ENCODE assay signal across 14 cellular contexts in the genomic region with DNA sequence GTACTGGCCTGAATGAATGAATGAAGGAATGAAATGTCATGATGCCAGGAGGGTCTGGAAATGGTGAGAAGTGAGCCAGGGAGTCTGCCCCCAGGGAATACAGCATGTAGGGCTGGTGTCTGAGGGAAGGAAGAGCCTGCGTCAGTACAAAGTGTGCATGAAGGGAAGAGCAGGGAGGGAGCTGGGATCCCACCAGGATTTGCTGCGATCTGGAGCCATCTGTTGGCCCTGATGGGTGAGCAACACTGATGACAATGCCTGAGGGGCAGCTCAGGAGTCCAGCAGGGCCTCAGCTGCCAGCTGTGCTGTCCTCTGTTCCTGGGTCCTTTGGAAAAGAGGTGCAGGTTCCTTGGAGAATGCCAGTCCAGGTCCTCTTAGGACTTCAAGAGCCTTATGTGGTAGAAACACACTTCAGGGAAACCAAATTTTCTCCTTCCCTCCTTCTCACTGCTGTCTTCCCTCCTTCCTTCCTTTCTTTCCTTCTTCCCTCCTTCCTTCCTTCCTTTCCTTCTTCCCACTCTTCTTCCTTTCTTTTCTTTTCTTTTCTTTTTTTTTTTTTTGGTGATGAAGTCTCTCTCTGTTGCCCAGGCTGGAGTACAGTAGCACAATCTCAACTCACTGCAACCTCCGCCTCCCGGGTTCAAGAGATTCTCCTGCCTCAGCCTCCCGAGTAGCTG. TPM values are rescaled to one million over a fixed set of nuclear protein-coding genes. Genes with fewer than 3 reads are reported as not detected.
DNase-seq lines count a peak whose midpoint lies in the region; ATAC-seq and TF ChIP-seq lines count a peak whose summit lies in the region.
"Had no signal": no experiment of that assay in that cellular context is flagged by ENCODE, and none has a peak within 500 bp of the region (broad histone marks: within the 10 kb centered on the region; RNA-seq: fewer than 3 reads in every experiment).

No MANE protein-coding gene starts in this region.

- no peaks in the 10 kb centered on the region for H3K36me3 Mint-ChIP-seq in osteocyte (ENCODE audit: unreplicated experiment)
- no peaks in the 10 kb centered on the region for H3K36me3 Mint-ChIP-seq in endothelial cell (ENCODE audit: low read depth, unreplicated experiment)
- H3K36me3 Mint-ChIP-seq: activated naive CD4-positive, alpha-beta T cell treated with anti-CD3 and anti-CD28 coated beads, Interleukin-2, amount 50 U/mL, for 72 hours had no signal

- H3K4me1 Mint-ChIP-seq in osteocyte (ENCODE audit: unreplicated experiment) (no peaks in the 10 kb centered on the region), endothelial cell (ENCODE audit: unreplicated experiment) (no peaks in the 10 kb centered on the region)
- H3K4me1 Mint-ChIP-seq: nephron progenitor cell had no signal

- peaks cover 9% of the 10 kb centered on the region for H3K27me3 Mint-ChIP-seq in osteocyte (ENCODE audit: unreplicated experiment)
- peaks cover 3% of the 10 kb centered on the region for H3K27me3 Mint-ChIP-seq in endothelial cell (ENCODE audit: unreplicated experiment)

- DNase-seq in NCI-H146 (lab: John Stamatoyannopoulos, UW) (peak; percentile 38), NCI-H146 treated with DMSO at 0.1 percent for 48 hours (lab: John Stamatoyannopoulos, UW; ENCODE audit: unreplicated experiment) (no peak), NCI-H82 (lab: John Stamatoyannopoulos, UW) (peak; percentile 90), epithelial cell of proximal tubule (ENCODE audit: low read depth) (no peak), osteocyte (ENCODE audit: extremely low spot score, unreplicated experiment) (no peak), endothelial cell (ENCODE audit: low spot score) (no peak)
- no peak for DNase-seq in stimulated activated CD4-positive, alpha-beta T cell treated with anti-CD3 and anti-CD28 coated beads, Interleukin-15, amount 100 ng/mL, for 24 hours
- DNase-seq: activated CD8-positive, alpha-beta T cell treated with anti-CD3 and anti-CD28 coated beads, Interleukin-2, amount 10 ng/mL, durations not matched to agents 7 days and 5 days; islet precursor cell; nephron progenitor cell; stimulated activated naive CD4-positive, alpha-beta T cell treated with Interleukin-2 at 50 U/mL for 16 hours had no signal

- TF ChIP-seq CTCF in epithelial cell of proximal tubule (conservative IDR thresholded peaks at IDR 0.05; ENCODE audit: low read depth, low read length) (peak; percentile 11), osteocyte (IDR thresholded peaks at IDR 0.05) (peak; percentile 51), endothelial cell (IDR thresholded peaks at IDR 0.05; ENCODE audit: unreplicated experiment) (no peak)

- ATAC-seq in HG03457 (IDR thresholded peaks at IDR 0.05; ENCODE audit: unreplicated experiment) = no peak
- ATAC-seq: activated CD8-positive, alpha-beta T cell treated with anti-CD3 and anti-CD28 coated beads, Interleukin-2, amount 10 ng/mL, durations not matched to agents 7 days and 5 days; activated naive CD4-positive, alpha-beta T cell treated with anti-CD3 and anti-CD28 coated beads, Interleukin-2, amount 50 U/mL, for 72 hours had no signal

- H3K4me3 Mint-ChIP-seq in osteocyte (ENCODE audit: unreplicated experiment) (no peak overlapping the region), endothelial cell (ENCODE audit: unreplicated experiment) (no peak overlapping the region)
- H3K4me3 Mint-ChIP-seq: activated CD8-positive, alpha-beta T cell treated with anti-CD3 and anti-CD28 coated beads, Interleukin-2, amount 10 ng/mL, durations not matched to agents 7 days and 5 days; nephron progenitor cell had no signal

- H3K27ac Mint-ChIP-seq in osteocyte (ENCODE audit: unreplicated experiment) (no peak overlapping the region), endothelial cell (ENCODE audit: unreplicated experiment) (no peak overlapping the region)
- H3K27ac Mint-ChIP-seq: activated CD8-positive, alpha-beta T cell treated with anti-CD3 and anti-CD28 coated beads, Interleukin-2, amount 10 ng/mL, durations not matched to agents 7 days and 5 days; activated naive CD4-positive, alpha-beta T cell treated with anti-CD3 and anti-CD28 coated beads, Interleukin-2, amount 50 U/mL, for 72 hours; nephron progenitor cell had no signal

- H3K9me3 Mint-ChIP-seq in osteocyte (ENCODE audit: unreplicated experiment) (no peaks in the 10 kb centered on the region), endothelial cell (ENCODE audit: unreplicated experiment) (no peaks in the 10 kb centered on the region)
- H3K9me3 Mint-ChIP-seq: activated naive CD4-positive, alpha-beta T cell treated with anti-CD3 and anti-CD28 coated beads, Interleukin-2, amount 50 U/mL, for 72 hours; nephron progenitor cell had no signal

- H3K4me3 ChIP-seq in epithelial cell of proximal tubule (ENCODE audit: low read depth, low read length) = no peak overlapping the region

RNA-seq across cellular contexts. Expression of a gene that starts 11.5 kb away (rescaled TPM):
- total RNA-seq in epithelial cell of proximal tubule = not detected in 2 replicates
- 7.7 and 8.5 TPM in 2 replicates for total RNA-seq in osteocyte
- total RNA-seq in endothelial cell (ENCODE audit: unreplicated experiment) = not detected
- total RNA-seq: A172; activated CD8-positive, alpha-beta T cell treated with anti-CD3 and anti-CD28 coated beads, Interleukin-2, amount 10 ng/mL, durations not matched to agents 7 days and 5 days; activated naive CD4-positive, alpha-beta T cell treated with anti-CD3 and anti-CD28 coated beads, Interleukin-2, amount 50 U/mL, for 72 hours had no signal

RNA-seq across cellular contexts. Expression of a gene that starts 30.9 kb away (rescaled TPM):
- total RNA-seq in epithelial cell of proximal tubule (not detected in 2 replicates), osteocyte (not detected in 2 replicates), endothelial cell (ENCODE audit: unreplicated experiment) (1.2 TPM)
- total RNA-seq: A172; activated CD8-positive, alpha-beta T cell treated with anti-CD3 and anti-CD28 coated beads, Interleukin-2, amount 10 ng/mL, durations not matched to agents 7 days and 5 days; activated naive CD4-positive, alpha-beta T cell treated with anti-CD3 and anti-CD28 coated beads, Interleukin-2, amount 50 U/mL, for 72 hours had no signal

RNA-seq across cellular contexts. Expression of a gene that starts 54.9 kb away (rescaled TPM):
- 0.06 and 0.29 TPM in 2 replicates for total RNA-seq in epithelial cell of proximal tubule
- total RNA-seq in osteocyte = 50.2 and 60.6 TPM in 2 replicates
- not detected for total RNA-seq in endothelial cell (ENCODE audit: unreplicated experiment)
- total RNA-seq: activated CD8-positive, alpha-beta T cell treated with anti-CD3 and anti-CD28 coated beads, Interleukin-2, amount 10 ng/mL, durations not matched to agents 7 days and 5 days; activated naive CD4-positive, alpha-beta T cell treated with anti-CD3 and anti-CD28 coated beads, Interleukin-2, amount 50 U/mL, for 72 hours had no signal

Comparison
In these comparisons a context has a peak if more than half of its experiments do, and no peak if none do; other contexts are left out.
1. DNase-seq: peak in NCI-H146 (single experiment) and NCI-H82 (single experiment); none in NCI-H146 treated with DMSO at 0.1 percent for 48 hours (single experiment), epithelial cell of proximal tubule (single experiment), osteocyte (single experiment), stimulated activated CD4-positive, alpha-beta T cell treated with anti-CD3 and anti-CD28 coated beads, Interleukin-15, amount 100 ng/mL, for 24 hours (single experiment) and endothelial cell (single experiment).
2. RNA of a gene that starts 54.9 kb away (total RNA-seq): 50.2 to 60.6 TPM in osteocyte; 0.06 to 0.29 TPM in epithelial cell of proximal tubule and not detected in endothelial cell (single experiment); every median in the first group is over 10 times any median in the second.